ENCODE assay signal across 9 cellular contexts in the genomic region with DNA sequence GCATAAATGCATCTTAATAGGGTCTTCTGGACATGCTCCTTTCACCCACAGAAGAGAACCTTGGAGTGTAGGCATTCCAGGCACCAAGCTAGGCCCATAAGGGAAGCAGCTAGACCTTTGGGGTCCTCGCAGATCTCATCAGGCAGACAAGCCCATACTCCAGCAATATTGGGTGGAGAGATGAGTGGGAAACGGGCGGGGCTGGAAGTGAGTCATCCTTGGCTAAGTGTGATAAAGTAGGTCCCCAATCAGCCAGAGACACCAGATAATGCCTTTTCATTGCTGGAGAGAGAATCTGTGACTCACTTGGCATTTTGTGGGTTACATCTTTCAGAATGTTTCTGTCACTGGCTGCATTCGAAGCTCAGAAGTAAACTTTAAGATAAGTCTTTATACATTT.
A peak's percentile ranks its signal among the peaks of the same experiment; 100 is the strongest.
DNase-seq lines count a peak whose midpoint lies in the region; ATAC-seq lines count a peak whose summit lies in the region.
"Had no signal": no experiment of that assay in that cellular context is flagged by ENCODE, and none has a peak within 500 bp of the region (broad histone marks: within the 10 kb centered on the region; RNA-seq: fewer than 3 reads in every experiment).

No MANE protein-coding gene starts in this region.

- no peaks in the 10 kb centered on the region for H3K36me3 ChIP-seq in adipocyte (ENCODE audit: control insufficient read depth, insufficient read depth, low read length, severe bottlenecking)

- peaks cover 3% of the 10 kb centered on the region for H3K4me1 ChIP-seq in adipocyte (ENCODE audit: control insufficient read depth, insufficient read depth, low read length)

- peaks cover 30% of the 10 kb centered on the region for H3K27me3 ChIP-seq in adipocyte (replicated peaks; ENCODE audit: control insufficient read depth, insufficient read depth, low read length)

- no peak overlapping the region for H3K9ac ChIP-seq in adipocyte (ENCODE audit: low read length)

- DNase-seq in H4 (ENCODE audit: low spot score): peak; percentile 16
- DNase-seq in RPMI7951 (ENCODE audit: low read depth): peak; percentile 47
- DNase-seq in adipocyte (ENCODE audit: low read depth): peak; percentile 25
- DNase-seq in stimulated activated CD4-positive, alpha-beta T cell treated with anti-CD3 and anti-CD28 coated beads, Interleukin-2, amount 100 ng/mL, for 4 hours (ENCODE audit: low read depth): peak; percentile 3
- no peak for DNase-seq in HT-29 (ENCODE audit: low spot score)
- DNase-seq: NCI-H1436 had no signal

- H3K9me3 ChIP-seq in adipocyte (ENCODE audit: control insufficient read depth, low read length): no peaks in the 10 kb centered on the region

- H3K4me3 ChIP-seq in adipocyte (ENCODE audit: low read length): no peak overlapping the region

- ATAC-seq in GM18909 (IDR thresholded peaks at IDR 0.05; ENCODE audit: poor library complexity, unreplicated experiment) (no peak), GM21360 (IDR thresholded peaks at IDR 0.05; ENCODE audit: unreplicated experiment) (no peak), HG02588 (IDR thresholded peaks at IDR 0.05; ENCODE audit: unreplicated experiment) (no peak)
